In the genomic region with DNA sequence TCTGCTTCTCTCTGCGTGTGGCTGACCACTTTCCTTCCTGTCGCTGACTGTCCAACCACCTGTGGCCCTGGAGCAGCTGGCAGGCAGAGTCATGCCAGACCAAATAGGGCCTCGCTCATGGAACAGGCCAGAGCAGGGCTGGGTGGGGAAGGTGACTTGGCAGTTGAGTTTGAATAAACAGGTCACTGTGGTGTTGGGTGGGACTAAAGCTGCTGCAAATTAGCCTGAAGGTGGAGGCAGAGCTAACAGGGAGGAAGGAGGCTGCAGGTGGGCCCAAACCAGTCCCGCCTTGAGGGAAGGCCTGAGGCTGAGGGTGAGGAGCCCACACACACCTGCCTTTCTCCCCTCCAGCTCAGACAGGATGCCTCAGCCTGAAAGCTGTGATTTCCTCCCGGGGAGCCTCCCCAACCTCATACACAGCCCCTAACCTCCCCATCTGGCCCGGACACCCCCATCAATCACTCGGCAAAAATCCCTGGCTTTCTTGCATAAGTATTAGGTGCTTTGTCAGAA, we compare ENCODE assay signal across 10 cellular contexts.
A peak's percentile ranks its signal among the peaks of the same experiment; 100 is the strongest.
DNase-seq lines count a peak whose midpoint lies in the region; ATAC-seq and TF ChIP-seq lines count a peak whose summit lies in the region.
"Had no signal": no experiment of that assay in that cellular context is flagged by ENCODE, and none has a peak within 500 bp of the region (broad histone marks: within the 10 kb centered on the region; RNA-seq: fewer than 3 reads in every experiment).

No MANE protein-coding gene starts in this region.

- H3K36me3 Mint-ChIP-seq in activated CD8-positive, alpha-beta T cell treated with anti-CD3 and anti-CD28 coated beads for 36 hours (ENCODE audit: low read depth): no peaks in the 10 kb centered on the region
- H3K36me3 Mint-ChIP-seq in CD4-positive, alpha-beta memory T cell: no peaks in the 10 kb centered on the region

- no peak for TF ChIP-seq CTCF in activated CD8-positive, alpha-beta T cell treated with anti-CD3 and anti-CD28 coated beads for 36 hours (IDR thresholded peaks at IDR 0.05)

- intact Hi-C loops in activated CD8-positive, alpha-beta T cell treated with anti-CD3 and anti-CD28 coated beads for 36 hours (cut with micrococcal nuclease): no loop called here
- intact Hi-C loops in CD4-positive, alpha-beta memory T cell (cut with micrococcal nuclease): no loop called here

- no peak overlapping the region for H3K9ac ChIP-seq in mucosa of rectum (ENCODE audit: low read depth in 1 of 2, low read length in 2 of 2)

- peaks cover 21% of the 10 kb centered on the region for H3K4me1 Mint-ChIP-seq in activated CD8-positive, alpha-beta T cell treated with anti-CD3 and anti-CD28 coated beads for 36 hours (ENCODE audit: low read depth)
- H3K4me1 Mint-ChIP-seq in CD4-positive, alpha-beta memory T cell: peaks cover 9 to 12% (median 12%) of the 10 kb centered on the region in 4 donors

- H3K27me3 Mint-ChIP-seq in activated CD8-positive, alpha-beta T cell treated with anti-CD3 and anti-CD28 coated beads for 36 hours: no peaks in the 10 kb centered on the region
- H3K27me3 Mint-ChIP-seq in CD4-positive, alpha-beta memory T cell: no peaks in the 10 kb centered on the region

- no peak overlapping the region for H3K4me3 ChIP-seq in mucosa of rectum (ENCODE audit: low read length in 2 of 2)
- no peak overlapping the region for H3K4me3 ChIP-seq in CD4-positive, alpha-beta memory T cell (ENCODE audit: low read length in 2 of 2)

- H3K36me3 ChIP-seq in mucosa of rectum (ENCODE audit: control insufficient read depth in 2 of 2, insufficient read depth in 2 of 2, low read length in 2 of 2): no peaks in the 10 kb centered on the region
- H3K36me3 ChIP-seq in CD4-positive, alpha-beta memory T cell (ENCODE audit: insufficient read depth, low read length): no peaks in the 10 kb centered on the region

- H3K9me3 ChIP-seq in mucosa of rectum (ENCODE audit: control insufficient read depth in 2 of 2, low read length in 2 of 2): no peaks in the 10 kb centered on the region
- no peaks in the 10 kb centered on the region for H3K9me3 ChIP-seq in CD4-positive, alpha-beta memory T cell (ENCODE audit: control insufficient read depth in 1 of 2, low read length in 2 of 2)

- H3K4me3 Mint-ChIP-seq in activated CD8-positive, alpha-beta T cell treated with anti-CD3 and anti-CD28 coated beads for 36 hours: no peak overlapping the region
- H3K4me3 Mint-ChIP-seq in CD4-positive, alpha-beta memory T cell: no peak overlapping the region
- H3K4me3 Mint-ChIP-seq: T-helper 2 cell treated with Interferon-gamma antibody and Interleukin-4, amounts not matched to agents 5 μg/mL and 100 μg/mL, for 36 hours had no signal

- DNase-seq in Daoy (ENCODE audit: low read depth) (peak; percentile 19), M059J (ENCODE audit: low read depth) (peak; percentile 74), NCI-H1092 treated with DMSO at 0.1 percent for 48 hours (lab: John Stamatoyannopoulos, UW) (no peak), NK-92 (lab: John Stamatoyannopoulos, UW; ENCODE audit: unreplicated experiment) (no peak)
- peak; percentile 56 for DNase-seq in activated CD8-positive, alpha-beta T cell treated with anti-CD3 and anti-CD28 coated beads for 36 hours
- no peak for DNase-seq in CD4-positive, alpha-beta memory T cell
- no peak for DNase-seq in stimulated activated CD8-positive, alpha-beta memory T cell treated with anti-CD3 and anti-CD28 coated beads, Interleukin-4, amount 100 ng/mL, for 48 hours
- DNase-seq: NCI-H446 treated with DMSO at 0.1 percent for 48 hours had no signal

- H3K4me1 ChIP-seq in mucosa of rectum (ENCODE audit: control insufficient read depth in 2 of 2, insufficient read depth in 2 of 2, low read length in 2 of 2): peaks cover 2 to 3% of the 10 kb centered on the region in 2 donors
- H3K4me1 ChIP-seq in CD4-positive, alpha-beta memory T cell (ENCODE audit: insufficient read depth, low read length): peaks cover 13% of the 10 kb centered on the region

- no peaks in the 10 kb centered on the region for H3K27me3 ChIP-seq in mucosa of rectum (ENCODE audit: control insufficient read depth in 2 of 2, insufficient read depth in 2 of 2, low read length in 2 of 2)
- H3K27me3 ChIP-seq in CD4-positive, alpha-beta memory T cell (ENCODE audit: insufficient read depth, low read length): no peaks in the 10 kb centered on the region

- POLR2A ChIA-PET in activated CD8-positive, alpha-beta T cell treated with anti-CD3 and anti-CD28 coated beads for 36 hours (lab: Charles Lee): no interaction called here
- POLR2A ChIA-PET in CD4-positive, alpha-beta memory T cell (lab: Charles Lee; ENCODE audit: partially characterized antibody): no interaction called here

- peak overlapping the region; percentile 13 to 56 for H3K27ac ChIP-seq in mucosa of rectum (ENCODE audit: low read depth in 2 of 2, low read length in 2 of 2)
- H3K27ac ChIP-seq in CD4-positive, alpha-beta memory T cell (ENCODE audit: low read depth, low read length): no peak overlapping the region

- ATAC-seq in activated CD8-positive, alpha-beta T cell treated with anti-CD3 and anti-CD28 coated beads for 36 hours: peak; percentile 77

- H3K9me3 Mint-ChIP-seq in activated CD8-positive, alpha-beta T cell treated with anti-CD3 and anti-CD28 coated beads for 36 hours: no peaks in the 10 kb centered on the region
- no peaks in the 10 kb centered on the region for H3K9me3 Mint-ChIP-seq in CD4-positive, alpha-beta memory T cell
- H3K9me3 Mint-ChIP-seq: T-helper 2 cell treated with Interferon-gamma antibody and Interleukin-4, amounts not matched to agents 5 μg/mL and 100 μg/mL, for 36 hours had no signal

- H3K27ac Mint-ChIP-seq in activated CD8-positive, alpha-beta T cell treated with anti-CD3 and anti-CD28 coated beads for 36 hours: no peak overlapping the region
- H3K27ac Mint-ChIP-seq in CD4-positive, alpha-beta memory T cell: no peak overlapping the region
- H3K27ac Mint-ChIP-seq: T-helper 2 cell treated with Interferon-gamma antibody and Interleukin-4, amounts not matched to agents 5 μg/mL and 100 μg/mL, for 36 hours had no signal

- CTCF ChIA-PET in activated CD8-positive, alpha-beta T cell treated with anti-CD3 and anti-CD28 coated beads for 36 hours (lab: Charles Lee): no interaction called here
- CTCF ChIA-PET in CD4-positive, alpha-beta memory T cell (lab: Charles Lee; ENCODE audit: partially characterized antibody): no interaction called here

Comparison
In these comparisons a context has a peak if more than half of its experiments do, and no peak if none do; other contexts are left out.
1. DNase-seq: peak in Daoy (single experiment), M059J (single experiment) and activated CD8-positive, alpha-beta T cell treated with anti-CD3 and anti-CD28 coated beads for 36 hours (single experiment); none in CD4-positive, alpha-beta memory T cell (0 of 5), stimulated activated CD8-positive, alpha-beta memory T cell treated with anti-CD3 and anti-CD28 coated beads, Interleukin-4, amount 100 ng/mL, for 48 hours (single experiment), NCI-H1092 treated with DMSO at 0.1 percent for 48 hours (single experiment) and NK-92 (single experiment).